ENCODE assay signal across 8 cellular contexts in the genomic region with DNA sequence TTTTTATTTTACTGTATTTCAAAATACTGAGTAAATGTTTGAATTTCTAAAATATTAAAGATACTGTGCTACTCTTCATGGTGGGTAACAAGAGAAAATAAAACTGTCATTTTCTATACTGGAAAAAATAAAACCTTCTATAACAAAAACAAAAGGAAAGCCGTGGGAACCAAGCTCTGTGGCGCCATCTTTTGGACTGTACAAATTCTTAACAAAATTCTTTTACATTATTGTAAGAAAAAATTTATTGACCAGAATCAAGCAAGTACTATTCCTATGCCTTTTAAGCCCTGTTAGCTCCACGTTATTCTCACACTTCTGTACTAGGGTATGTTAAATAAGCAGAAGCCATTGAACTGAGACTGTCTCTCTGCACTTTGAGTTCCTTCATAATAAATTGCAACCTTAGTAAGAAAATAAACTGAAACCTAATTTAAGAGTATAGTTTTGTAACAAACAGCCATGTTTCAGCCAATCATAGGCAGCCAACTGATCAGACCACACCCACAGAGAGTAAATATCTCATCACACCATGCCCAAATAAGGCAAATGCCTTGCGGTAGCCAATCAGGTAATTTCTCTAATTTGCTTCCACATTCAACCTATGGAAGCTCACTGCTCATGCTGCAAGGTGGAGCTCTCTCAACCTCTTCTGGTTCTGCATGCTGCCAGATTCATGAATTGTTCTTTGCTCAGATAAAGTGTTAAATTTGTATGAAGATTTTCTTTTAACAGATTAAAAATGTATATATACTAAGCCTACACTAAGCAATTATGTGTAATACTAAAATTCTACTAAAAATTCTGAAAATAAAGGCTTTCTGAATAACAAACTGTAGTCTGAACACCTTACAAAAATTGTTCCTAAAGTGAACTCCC. TPM values are rescaled to one million over a fixed set of nuclear protein-coding genes. Genes with fewer than 3 reads are reported as not detected.
A peak's percentile ranks its signal among the peaks of the same experiment; 100 is the strongest.
DNase-seq lines count a peak whose midpoint lies in the region; ATAC-seq and TF ChIP-seq lines count a peak whose summit lies in the region.

No MANE protein-coding gene starts in this region.

- H3K4me1 Mint-ChIP-seq in activated naive CD8-positive, alpha-beta T cell treated with anti-CD3 and anti-CD28 coated beads, Interleukin-2, amount 50 U/mL, for 24 hours: no peaks in the 10 kb centered on the region
- peaks cover 6% of the 10 kb centered on the region for H3K4me1 Mint-ChIP-seq in activated naive CD8-positive, alpha-beta T cell treated with anti-CD3 and anti-CD28 coated beads for 36 hours
- H3K4me1 Mint-ChIP-seq in activated CD8-positive, alpha-beta T cell treated with anti-CD3 and anti-CD28 coated beads for 36 hours (ENCODE audit: low read depth): peaks cover 4% of the 10 kb centered on the region

- peak; percentile 12 for DNase-seq in activated naive CD8-positive, alpha-beta T cell treated with anti-CD3 and anti-CD28 coated beads, Interleukin-2, amount 50 U/mL, for 24 hours
- no peak for DNase-seq in activated naive CD8-positive, alpha-beta T cell treated with anti-CD3 and anti-CD28 coated beads for 36 hours
- DNase-seq in M059J (ENCODE audit: low read depth) (peak; percentile 38), inferior parietal cortex (ENCODE audit: extremely low spot score) (peak; percentile 33), DMS79 treated with DMSO at 0.1 percent for 48 hours (lab: John Stamatoyannopoulos, UW) (no peak), GM10248 (ENCODE audit: extremely low spot score) (no peak), NCI-H1105 (lab: John Stamatoyannopoulos, UW) (no peak)
- peak; percentile 44 for DNase-seq in activated CD8-positive, alpha-beta T cell treated with anti-CD3 and anti-CD28 coated beads for 36 hours

- no peaks in the 10 kb centered on the region for H3K9me3 Mint-ChIP-seq in activated naive CD8-positive, alpha-beta T cell treated with anti-CD3 and anti-CD28 coated beads, Interleukin-2, amount 50 U/mL, for 24 hours
- H3K9me3 Mint-ChIP-seq in activated naive CD8-positive, alpha-beta T cell treated with anti-CD3 and anti-CD28 coated beads for 36 hours: no peaks in the 10 kb centered on the region
- H3K9me3 Mint-ChIP-seq in activated CD8-positive, alpha-beta T cell treated with anti-CD3 and anti-CD28 coated beads for 36 hours: no peaks in the 10 kb centered on the region

- TF ChIP-seq CTCF in activated CD8-positive, alpha-beta T cell treated with anti-CD3 and anti-CD28 coated beads for 36 hours (IDR thresholded peaks at IDR 0.05): peak; percentile 80
- TF ChIP-seq CTCF in GM10248 (IDR thresholded peaks at IDR 0.05; ENCODE audit: control extremely low read depth, extremely low read depth, low read depth, missing control alignments): no peak

- POLR2A ChIA-PET in activated CD8-positive, alpha-beta T cell treated with anti-CD3 and anti-CD28 coated beads for 36 hours (lab: Charles Lee): interaction anchor here (0.6 to 0.7 kb wide), 2 partner anchors 36 to 75 kb away, joined by 3 read pairs; no protein-coding TSS in a partner anchor
- POLR2A ChIA-PET in GM10248 (lab: Yijun Ruan, JAX): no interaction called here

- CTCF ChIA-PET in activated CD8-positive, alpha-beta T cell treated with anti-CD3 and anti-CD28 coated beads for 36 hours (lab: Charles Lee): interaction anchor here (1.0 to 2.5 kb wide), 9 partner anchors 10 to 198 kb away, joined by 3 to 12 read pairs (median 4); no protein-coding TSS in a partner anchor
- CTCF ChIA-PET in GM10248 (lab: Yijun Ruan, JAX): interaction anchor here (1.4 to 2.6 kb wide), 9 partner anchors 8 to 194 kb away, joined by 4 to 10 read pairs (median 6); partner anchors contain the start of gene INPP1

- no peak for ATAC-seq in activated naive CD8-positive, alpha-beta T cell treated with anti-CD3 and anti-CD28 coated beads, Interleukin-2, amount 50 U/mL, for 24 hours
- ATAC-seq in activated CD8-positive, alpha-beta T cell treated with anti-CD3 and anti-CD28 coated beads for 36 hours: peak; percentile 79

- no peaks in the 10 kb centered on the region for H3K27me3 Mint-ChIP-seq in activated naive CD8-positive, alpha-beta T cell treated with anti-CD3 and anti-CD28 coated beads, Interleukin-2, amount 50 U/mL, for 24 hours
- no peaks in the 10 kb centered on the region for H3K27me3 Mint-ChIP-seq in activated naive CD8-positive, alpha-beta T cell treated with anti-CD3 and anti-CD28 coated beads for 36 hours
- H3K27me3 Mint-ChIP-seq in activated CD8-positive, alpha-beta T cell treated with anti-CD3 and anti-CD28 coated beads for 36 hours: no peaks in the 10 kb centered on the region

- intact Hi-C loops in activated CD8-positive, alpha-beta T cell treated with anti-CD3 and anti-CD28 coated beads for 36 hours (cut with micrococcal nuclease): loop anchor here (5.0 kb wide), 1 partner anchor 190 kb away; no protein-coding TSS in a partner anchor

- no peak overlapping the region for H3K4me3 Mint-ChIP-seq in activated naive CD8-positive, alpha-beta T cell treated with anti-CD3 and anti-CD28 coated beads, Interleukin-2, amount 50 U/mL, for 24 hours
- no peak overlapping the region for H3K4me3 Mint-ChIP-seq in activated naive CD8-positive, alpha-beta T cell treated with anti-CD3 and anti-CD28 coated beads for 36 hours
- no peak overlapping the region for H3K4me3 Mint-ChIP-seq in activated CD8-positive, alpha-beta T cell treated with anti-CD3 and anti-CD28 coated beads for 36 hours

- H3K36me3 Mint-ChIP-seq in activated naive CD8-positive, alpha-beta T cell treated with anti-CD3 and anti-CD28 coated beads, Interleukin-2, amount 50 U/mL, for 24 hours (ENCODE audit: low read depth): peaks cover 14% of the 10 kb centered on the region
- peaks cover 30% of the 10 kb centered on the region for H3K36me3 Mint-ChIP-seq in activated naive CD8-positive, alpha-beta T cell treated with anti-CD3 and anti-CD28 coated beads for 36 hours
- H3K36me3 Mint-ChIP-seq in activated CD8-positive, alpha-beta T cell treated with anti-CD3 and anti-CD28 coated beads for 36 hours (ENCODE audit: low read depth): peaks cover 31% of the 10 kb centered on the region

- no peak overlapping the region for H3K27ac Mint-ChIP-seq in activated naive CD8-positive, alpha-beta T cell treated with anti-CD3 and anti-CD28 coated beads, Interleukin-2, amount 50 U/mL, for 24 hours
- H3K27ac Mint-ChIP-seq in activated naive CD8-positive, alpha-beta T cell treated with anti-CD3 and anti-CD28 coated beads for 36 hours: no peak overlapping the region
- H3K27ac Mint-ChIP-seq in activated CD8-positive, alpha-beta T cell treated with anti-CD3 and anti-CD28 coated beads for 36 hours: no peak overlapping the region

RNA-seq across cellular contexts. Expression of gene HIBCH, which starts 42.2 kb away (rescaled TPM):
- 10 to 100 TPM; 21.0 to 24.7 TPM for total RNA-seq in activated naive CD8-positive, alpha-beta T cell treated with anti-CD3 and anti-CD28 coated beads for 36 hours
- total RNA-seq in M059J (2014; rRNA removed; shearing (Covaris generic)): 9.6 and 17.2 TPM in 2 replicates
- total RNA-seq in activated CD8-positive, alpha-beta T cell treated with anti-CD3 and anti-CD28 coated beads for 36 hours: 10 to 100 TPM; 17.6 to 19.3 TPM

Comparison
In these comparisons a context has a peak if more than half of its experiments do, and no peak if none do; other contexts are left out.
1. DNase-seq: peak in activated naive CD8-positive, alpha-beta T cell treated with anti-CD3 and anti-CD28 coated beads, Interleukin-2, amount 50 U/mL, for 24 hours (single experiment), M059J (single experiment), activated CD8-positive, alpha-beta T cell treated with anti-CD3 and anti-CD28 coated beads for 36 hours (single experiment) and inferior parietal cortex (single experiment); none in activated naive CD8-positive, alpha-beta T cell treated with anti-CD3 and anti-CD28 coated beads for 36 hours (single experiment), DMS79 treated with DMSO at 0.1 percent for 48 hours (single experiment), GM10248 (single experiment) and NCI-H1105 (single experiment).